In genomic region chr20:57473246-57474042, GRCh38 we compare ENCODE assay signal across 9 cellular contexts. TPM values are rescaled to one million over a fixed set of nuclear protein-coding genes. Genes with fewer than 3 reads are reported as not detected.
DNase-seq lines count a peak whose midpoint lies in the region; ATAC-seq and TF ChIP-seq lines count a peak whose summit lies in the region.
"Had no signal": no experiment of that assay in that cellular context is flagged by ENCODE, and none has a peak within 500 bp of the region (broad histone marks: within the 10 kb centered on the region; RNA-seq: fewer than 3 reads in every experiment).

No MANE protein-coding gene starts in this region.

- H3K36me3 ChIP-seq in A673 (ENCODE audit: insufficient read depth, low read length, poor library complexity, severe bottlenecking) (no peaks in the 10 kb centered on the region), GM23248 (ENCODE audit: low read depth) (no peaks in the 10 kb centered on the region)

- POLR2A ChIA-PET in A673 (lab: Charles Lee; ENCODE audit: low non-redundant PET) = no interaction called here

- peaks cover 49% of the 10 kb centered on the region for H3K4me1 Mint-ChIP-seq in stimulated activated naive CD8-positive, alpha-beta T cell treated with anti-CD3 and anti-CD28 coated beads, Interleukin-15, amount 100 ng/mL, for 72 hours

- in situ Hi-C loops in GM13976 (cut with MboI; ENCODE audit: low sequenced_read_pairs, unreplicated experiment) = loop anchor here (10.0 kb wide), 1 partner anchor 79 kb away; the partner anchor contains the start of gene RBM38
- in situ Hi-C loops in GM23248 (cut with MboI) = loop anchor here (10.0 kb wide), 1 partner anchor 89 kb away; no protein-coding TSS in a partner anchor

- peak; percentile 79 for DNase-seq in A673 (ENCODE audit: low spot score)
- DNase-seq in GM13976 (ENCODE audit: low spot score) = peak; percentile 73
- peak; percentile 90 for DNase-seq in NOMO-1 treated with dmso at 0.1 percent for 144 hours (lab: John Stamatoyannopoulos, UW; ENCODE audit: unreplicated experiment)
- no peak for DNase-seq in fibroblast of mammary gland (ENCODE audit: low read depth)
- DNase-seq in stimulated activated naive CD8-positive, alpha-beta T cell treated with anti-CD3 and anti-CD28 coated beads, Interleukin-15, amount 100 ng/mL, for 72 hours = peak in 1 of 2 donors; percentile 57
- no peak for DNase-seq in GM23248

- H3K9me3 ChIP-seq in A673 (ENCODE audit: low read depth, low read length, poor library complexity, severe bottlenecking) (no peaks in the 10 kb centered on the region), GM23248 (ENCODE audit: low read depth) (no peaks in the 10 kb centered on the region)

- H3K4me1 ChIP-seq in A673 (ENCODE audit: insufficient read depth, low read length, poor library complexity, severe bottlenecking) (peaks cover 4% of the 10 kb centered on the region), GM23248 (ENCODE audit: insufficient read depth) (no peaks in the 10 kb centered on the region)

- intact Hi-C loops in A673 (cut with micrococcal nuclease; ENCODE audit: unreplicated experiment) = no loop called here

- CTCF ChIA-PET in A673 (lab: Charles Lee) = no interaction called here

- H3K9me2 ChIP-seq in GM23248 (ENCODE audit: insufficient read depth) = no peaks in the 10 kb centered on the region

- no peak overlapping the region for H3K9ac ChIP-seq in GM23248

- no peaks in the 10 kb centered on the region for H3K9me3 Mint-ChIP-seq in stimulated activated naive CD8-positive, alpha-beta T cell treated with anti-CD3 and anti-CD28 coated beads, Interleukin-15, amount 100 ng/mL, for 72 hours

- H3K27ac ChIP-seq in A673 (ENCODE audit: low read depth, low read length, poor library complexity, severe bottlenecking) (no peak overlapping the region), GM23248 (no peak overlapping the region)

- no peaks in the 10 kb centered on the region for H3F3A ChIP-seq in GM23248 (ENCODE audit: insufficient read depth)

- ATAC-seq in HG02798 (IDR thresholded peaks at IDR 0.05; ENCODE audit: poor library complexity, unreplicated experiment) = peak; percentile 58
- ATAC-seq in stimulated activated naive CD8-positive, alpha-beta T cell treated with anti-CD3 and anti-CD28 coated beads, Interleukin-15, amount 100 ng/mL, for 72 hours = peak; percentile 92
- no peak for ATAC-seq in GM18520 (IDR thresholded peaks at IDR 0.05; ENCODE audit: unreplicated experiment)

- H3K27me3 ChIP-seq in A673 (replicated peaks; ENCODE audit: insufficient read depth, low read depth, low read length, poor library complexity) (no peaks in the 10 kb centered on the region), GM23248 (replicated peaks; ENCODE audit: insufficient read depth) (peaks cover 75% of the 10 kb centered on the region)

- TF ChIP-seq CTCF in A673 (conservative IDR thresholded peaks at IDR 0.05; ENCODE audit: low read depth, low read length) = 0 out of 2 replicates have a peak, but pooled peaks have one; percentile 10
- peak; percentile 7 for TF ChIP-seq CTCF in GM13976 (IDR thresholded peaks at IDR 0.05; ENCODE audit: borderline replicate concordance, control extremely low read depth, extremely low read depth, insufficient read depth, missing control alignments)
- TF ChIP-seq CTCF in fibroblast of mammary gland (conservative IDR thresholded peaks at IDR 0.05; ENCODE audit: control insufficient read depth, insufficient read depth, low read depth, low read length) = peak; percentile 5

- H2AFZ ChIP-seq in GM23248 = no peak overlapping the region

- H3K4me3 ChIP-seq in A673 (ENCODE audit: low read depth, low read length, poor library complexity, severe bottlenecking) (no peak overlapping the region), fibroblast of mammary gland (ENCODE audit: control insufficient read depth, low read depth, low read length) (no peak overlapping the region), GM23248 (no peak overlapping the region)

- H4K20me1 ChIP-seq in GM23248 (ENCODE audit: insufficient read depth) = no peaks in the 10 kb centered on the region

- H3K4me2 ChIP-seq in GM23248 (ENCODE audit: unreplicated experiment) = no peak overlapping the region

- no peaks in the 10 kb centered on the region for H3K79me2 ChIP-seq in GM23248 (ENCODE audit: insufficient read depth)

- no peaks in the 10 kb centered on the region for H3K27me3 Mint-ChIP-seq in stimulated activated naive CD8-positive, alpha-beta T cell treated with anti-CD3 and anti-CD28 coated beads, Interleukin-15, amount 100 ng/mL, for 72 hours

- 41 to 42% methylated on average over 15 to 16 of the region's 16 CpGs for WGBS in GM23248 (ENCODE audit: low coverage in 1 of 2, low lambda C conversion rate in 2 of 2, missing lambda C conversion rate in 2 of 2), 2 experiments

- H3K4me3 Mint-ChIP-seq in stimulated activated naive CD8-positive, alpha-beta T cell treated with anti-CD3 and anti-CD28 coated beads, Interleukin-15, amount 100 ng/mL, for 72 hours = peak overlapping the region; percentile 32 to 69

- BruUV-seq in A673 (replicated peaks; lab: Mats Ljungman, UMichigan) = no TSS peak

- peak overlapping the region; percentile 75 to 95 for H3K27ac Mint-ChIP-seq in stimulated activated naive CD8-positive, alpha-beta T cell treated with anti-CD3 and anti-CD28 coated beads, Interleukin-15, amount 100 ng/mL, for 72 hours

RNA-seq across cellular contexts. Expression of gene CTCFL, which starts 51.5 kb away (rescaled TPM):
- 0.90 and 1.6 TPM in 2 replicates for total RNA-seq in A673 (2021)
- not detected in 2 replicates for total RNA-seq in GM23248 (2014; rRNA removed; shearing (Covaris generic))
- polyA plus RNA-seq in GM23248 (2016; fragmentation: Nextera tagmentation; extraction: Ambion mirVana) = not detected in 2 replicates
- total RNA-seq: aorta had no signal
- polyA plus RNA-seq: aorta had no signal

Comparison
In these comparisons a context has a peak if more than half of its experiments do, and no peak if none do; other contexts are left out.
1. DNase-seq: peak in A673 (single experiment), GM13976 (single experiment) and NOMO-1 treated with dmso at 0.1 percent for 144 hours (single experiment); none in fibroblast of mammary gland (single experiment) and GM23248 (single experiment).
2. Peak in every context shown above with its lines, with median percentiles within 50 percentile points of each other: CTCF ChIP-seq.